In genomic region chr9:129344623-129345495, GRCh38 we compare ENCODE assay signal across 12 cellular contexts.
A peak's percentile ranks its signal among the peaks of the same experiment; 100 is the strongest.
DNase-seq lines count a peak whose midpoint lies in the region; ATAC-seq and TF ChIP-seq lines count a peak whose summit lies in the region.
"Had no signal": no experiment of that assay in that cellular context is flagged by ENCODE, and none has a peak within 500 bp of the region (broad histone marks: within the 10 kb centered on the region; RNA-seq: fewer than 3 reads in every experiment).

No MANE protein-coding gene starts in this region.

- DNase-seq in HL-60 (ENCODE audit: low read depth in 1 of 2, low spot score in 1 of 2) (peak in 1 of 2 experiments; percentile 40), RWPE1 (ENCODE audit: low spot score) (no peak), left lung (no peak)
- DNase-seq in stimulated activated naive CD8-positive, alpha-beta T cell treated with anti-CD3 and anti-CD28 coated beads, Interleukin-15, Interleukin-2, amounts not matched to agents 100 U/mL and 50 U/mL, for 24 hours, result no peak
- DNase-seq: activated CD8-positive, alpha-beta T cell treated with anti-CD3 and anti-CD28 coated beads for 36 hours; DMS53; NCI-H187; NCI-H510A treated with DMSO at 0.1 percent for 48 hours had no signal

- H3K27ac ChIP-seq in HL-60 (replicated peaks), result peak overlapping the region; percentile 91
- H3K27ac ChIP-seq in RWPE1, result peak overlapping the region; percentile 29
- peak overlapping the region; percentile 74 to 95 for H3K27ac ChIP-seq in left lung
- peak overlapping the region; percentile 38 for H3K27ac ChIP-seq in temporal lobe (ENCODE audit: low read depth, low read length)
- H3K27ac ChIP-seq: colonic mucosa had no signal

- TF ChIP-seq CTCF in HL-60 (IDR thresholded peaks at IDR 0.05; ENCODE audit: insufficient read depth, low read length) (no peak), RWPE1 (conservative IDR thresholded peaks at IDR 0.05; ENCODE audit: low read depth) (no peak), left lung (IDR thresholded peaks at IDR 0.05) (no peak)

- H3K36me3 ChIP-seq in left lung, result no peaks in the 10 kb centered on the region
- H3K36me3 ChIP-seq: colonic mucosa had no signal

- POLR2A ChIA-PET in RWPE1 (lab: Yijun Ruan, JAX; ENCODE audit: low non-redundant PET), result no interaction called here

- H3K9me3 ChIP-seq in left lung, result no peaks in the 10 kb centered on the region
- H3K9me3 ChIP-seq: colonic mucosa had no signal

- no peak overlapping the region for H3K4me3 ChIP-seq in HL-60 (replicated peaks; ENCODE audit: insufficient read depth, low read length)
- H3K4me3 ChIP-seq in left lung, result peak overlapping the region in 1 of 2 donors; percentile 11
- H3K4me3 ChIP-seq: colonic mucosa had no signal

- peak; percentile 3 for ATAC-seq in left lung
- no peak for ATAC-seq in HG03025 (IDR thresholded peaks at IDR 0.05; ENCODE audit: low FRiP score, unreplicated experiment)
- ATAC-seq in stimulated activated naive CD8-positive, alpha-beta T cell treated with anti-CD3 and anti-CD28 coated beads, Interleukin-15, Interleukin-2, amounts not matched to agents 100 U/mL and 50 U/mL, for 24 hours, result no peak
- no peak for ATAC-seq in HG03139 (IDR thresholded peaks at IDR 0.05; ENCODE audit: unreplicated experiment)
- ATAC-seq: activated CD8-positive, alpha-beta T cell treated with anti-CD3 and anti-CD28 coated beads for 36 hours had no signal

- CTCF ChIA-PET in RWPE1 (lab: Yijun Ruan, JAX), result interaction anchor here (0.7 to 1.3 kb wide), 3 partner anchors 13 to 206 kb away, joined by 3 to 4 read pairs (median 3); no protein-coding TSS in a partner anchor

- H3K4me1 ChIP-seq in left lung, result peaks cover 4 to 85% of the 10 kb centered on the region in 2 donors
- H3K4me1 ChIP-seq: colonic mucosa had no signal

- no peaks in the 10 kb centered on the region for H3K27me3 ChIP-seq in HL-60 (ENCODE audit: insufficient read depth, poor library complexity, severe bottlenecking)
- H3K27me3 ChIP-seq in left lung, result no peaks in the 10 kb centered on the region
- H3K27me3 ChIP-seq: colonic mucosa had no signal

- intact Hi-C loops in left lung (cut with DNase I), result no loop called here

Comparison
In these comparisons a context has a peak if more than half of its experiments do, and no peak if none do; other contexts are left out.
1. H3K27ac ChIP-seq: peak in every context shown above with its lines; median percentile 91 in HL-60; 84 in left lung; 38 in temporal lobe; 29 in RWPE1.